Comparison of ENCODE assay signal across 24 cellular contexts in the genomic region with DNA sequence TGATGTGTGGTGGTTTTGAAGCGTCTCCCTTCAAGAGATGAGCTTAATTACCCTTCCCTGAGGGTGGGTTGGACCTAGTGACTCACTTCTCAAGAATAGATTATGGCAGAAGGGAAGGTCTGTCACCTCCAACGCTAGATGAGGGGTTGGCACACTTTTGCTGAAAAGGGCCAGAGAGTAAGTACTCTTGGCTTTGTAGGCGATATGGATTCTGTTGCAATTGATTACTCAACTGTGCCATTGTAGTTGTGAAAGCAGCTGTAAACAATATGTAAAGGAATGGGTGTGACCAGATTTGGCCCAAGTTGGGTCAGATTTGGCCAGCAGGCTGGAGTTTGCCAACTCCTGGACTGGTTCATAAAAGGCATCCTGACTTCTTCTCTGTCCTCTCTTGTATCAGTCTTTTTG. TPM values are rescaled to one million over a fixed set of nuclear protein-coding genes. Genes with fewer than 3 reads are reported as not detected.
DNase-seq lines count a peak whose midpoint lies in the region; ATAC-seq, FAIRE-seq and TF ChIP-seq lines count a peak whose summit lies in the region.
"Had no signal": no experiment of that assay in that cellular context is flagged by ENCODE, and none has a peak within 500 bp of the region (broad histone marks: within the 10 kb centered on the region; RNA-seq: fewer than 3 reads in every experiment).

No MANE protein-coding gene starts in this region.

- H3K27ac ChIP-seq in osteoblast (ENCODE audit: low read depth, low read length) = no peak overlapping the region
- H3K27ac ChIP-seq: epithelial cell of prostate, uterus had no signal

- TF ChIP-seq EP300 in Ishikawa (IDR thresholded peaks at IDR 0.05; ENCODE audit: borderline replicate concordance) = peak; percentile 70; the same call in 1 of the 2 replicates

- peaks cover 34% of the 10 kb centered on the region for H3K27me3 Mint-ChIP-seq in stimulated activated memory B cell treated with anti-CD40 and anti-IgM and Interleukin-4, amounts not matched to agents 10 μg/mL and 1 μg/mL and 100 μg/mL, for 72 hours

- TF ChIP-seq RAD21 in Ishikawa (IDR thresholded peaks at IDR 0.05; ENCODE audit: low read depth) = no peak

- no peak overlapping the region for H3K4me3 Mint-ChIP-seq in stimulated activated memory B cell treated with anti-CD40 and anti-IgM and Interleukin-4, amounts not matched to agents 10 μg/mL and 1 μg/mL and 100 μg/mL, for 72 hours
- H3K4me3 Mint-ChIP-seq: activated naive CD4-positive, alpha-beta T cell treated with anti-CD3 and anti-CD28 coated beads, Interleukin-2, amount 10 ng/mL, durations not matched to agents 7 days and 5 days had no signal

- peak; percentile 94 for FAIRE-seq in bronchial epithelial cell (lab: Jason Lieb, UNC)
- FAIRE-seq: astrocyte, colon, GM19239 had no signal

- H3K9me3 ChIP-seq in osteoblast (ENCODE audit: low read depth, low read length) = no peaks in the 10 kb centered on the region
- H3K9me3 ChIP-seq: uterus had no signal

- peak; percentile 65 for DNase-seq in AG09319 (ENCODE audit: extremely low read depth, low read depth)
- peak; percentile 64 for DNase-seq in bronchial epithelial cell (ENCODE audit: low read depth)
- DNase-seq in osteoblast (ENCODE audit: insufficient read length, low spot score, missing footprints) = peak; percentile 15
- no peak for DNase-seq in cerebellar cortex (ENCODE audit: low spot score)
- no peak for DNase-seq in NCI-H510A treated with DMSO at 0.1 percent for 48 hours (lab: John Stamatoyannopoulos, UW)
- DNase-seq in D341Med (ENCODE audit: low spot score) = no peak
- DNase-seq: activated CD4-positive, alpha-beta T cell treated with anti-CD3 and anti-CD28 coated beads, Interleukin-2, amount 50 U/mL, for 1 hour; activated naive CD4-positive, alpha-beta T cell treated with anti-CD3 and anti-CD28 coated beads, Interleukin-2, amount 10 ng/mL, durations not matched to agents 7 days and 5 days; activated T-cell treated with anti-CD3 and anti-CD28 coated beads, Interleukin-2, amount 50 U/mL, for 1 hour; Calu3; glutamatergic neuron; KG1; NCI-H1417 treated with DMSO at 0.1 percent for 48 hours; NCI-H2171; stimulated activated CD4-positive, alpha-beta T cell treated with anti-CD3 and anti-CD28 coated beads, Interleukin-1b, Interleukin-23, amount 100 ng/mL, for 48 hours; uterus had no signal

- H3K27ac Mint-ChIP-seq in stimulated activated memory B cell treated with anti-CD40 and anti-IgM and Interleukin-4, amounts not matched to agents 10 μg/mL and 1 μg/mL and 100 μg/mL, for 72 hours = no peak overlapping the region
- H3K27ac Mint-ChIP-seq: activated naive CD4-positive, alpha-beta T cell treated with anti-CD3 and anti-CD28 coated beads, Interleukin-2, amount 10 ng/mL, durations not matched to agents 7 days and 5 days had no signal

- H3K27me3 ChIP-seq in bronchial epithelial cell (ENCODE audit: control insufficient read depth, insufficient read depth, low read length) = no peaks in the 10 kb centered on the region
- peaks cover 24% of the 10 kb centered on the region for H3K27me3 ChIP-seq in osteoblast (ENCODE audit: insufficient read depth, low read length)
- H3K27me3 ChIP-seq: uterus had no signal

- no peak for TF ChIP-seq CTCF in AG09319 (IDR thresholded peaks at IDR 0.05; ENCODE audit: low read depth, low read length)
- no peak for TF ChIP-seq CTCF in bronchial epithelial cell (IDR thresholded peaks at IDR 0.05; ENCODE audit: insufficient read depth, low read length, severe bottlenecking)
- no peak for TF ChIP-seq CTCF in osteoblast (IDR thresholded peaks at IDR 0.05; ENCODE audit: extremely low read depth, low read depth, low read length)

- H3K36me3 ChIP-seq in bronchial epithelial cell (ENCODE audit: control insufficient read depth, insufficient read depth, low read length) (no peaks in the 10 kb centered on the region), osteoblast (ENCODE audit: insufficient read depth, low read length) (no peaks in the 10 kb centered on the region)
- H3K36me3 ChIP-seq: uterus had no signal

- H3K9me3 Mint-ChIP-seq in stimulated activated memory B cell treated with anti-CD40 and anti-IgM and Interleukin-4, amounts not matched to agents 10 μg/mL and 1 μg/mL and 100 μg/mL, for 72 hours = no peaks in the 10 kb centered on the region
- H3K9me3 Mint-ChIP-seq: activated naive CD4-positive, alpha-beta T cell treated with anti-CD3 and anti-CD28 coated beads, Interleukin-2, amount 10 ng/mL, durations not matched to agents 7 days and 5 days had no signal

- H3K4me3 ChIP-seq in bronchial epithelial cell (ENCODE audit: low read depth, low read length) (no peak overlapping the region), osteoblast (ENCODE audit: insufficient read depth, low read length) (no peak overlapping the region)
- H3K4me3 ChIP-seq: uterus had no signal

- H3K4me1 Mint-ChIP-seq in stimulated activated memory B cell treated with anti-CD40 and anti-IgM and Interleukin-4, amounts not matched to agents 10 μg/mL and 1 μg/mL and 100 μg/mL, for 72 hours = no peaks in the 10 kb centered on the region
- H3K4me1 Mint-ChIP-seq: activated naive CD4-positive, alpha-beta T cell treated with anti-CD3 and anti-CD28 coated beads, Interleukin-2, amount 10 ng/mL, durations not matched to agents 7 days and 5 days had no signal

- H3K4me2 ChIP-seq in osteoblast (ENCODE audit: insufficient read depth, low read length) = no peak overlapping the region

- no peaks in the 10 kb centered on the region for H3K36me3 Mint-ChIP-seq in stimulated activated memory B cell treated with anti-CD40 and anti-IgM and Interleukin-4, amounts not matched to agents 10 μg/mL and 1 μg/mL and 100 μg/mL, for 72 hours
- H3K36me3 Mint-ChIP-seq: activated naive CD4-positive, alpha-beta T cell treated with anti-CD3 and anti-CD28 coated beads, Interleukin-2, amount 10 ng/mL, durations not matched to agents 7 days and 5 days had no signal

- no peak for ATAC-seq in stimulated activated memory B cell treated with anti-CD40 and anti-IgM and Interleukin-4, amounts not matched to agents 10 μg/mL and 1 μg/mL and 100 μg/mL, for 72 hours
- ATAC-seq: sciatic nerve had no signal

- H3K79me2 ChIP-seq in osteoblast (ENCODE audit: insufficient read depth, low read length) = no peaks in the 10 kb centered on the region

- H3K4me1 ChIP-seq in osteoblast (ENCODE audit: insufficient read depth, low read length) = no peaks in the 10 kb centered on the region
- H3K4me1 ChIP-seq: uterus had no signal

- H4K20me1 ChIP-seq in osteoblast (ENCODE audit: insufficient read depth, low read length) = no peaks in the 10 kb centered on the region

- no peak overlapping the region for H2AFZ ChIP-seq in osteoblast (ENCODE audit: low read length)

TF ChIP-seq in Ishikawa, 13 proteins besides CTCF, POLR2A, EP300 and RAD21:
- peak; percentile 79 for TF ChIP-seq NFIC (IDR thresholded peaks at IDR 0.05)
- peak; percentile 96 for TF ChIP-seq CEBPB (IDR thresholded peaks at IDR 0.05)
- TF ChIP-seq, protein P1, sequence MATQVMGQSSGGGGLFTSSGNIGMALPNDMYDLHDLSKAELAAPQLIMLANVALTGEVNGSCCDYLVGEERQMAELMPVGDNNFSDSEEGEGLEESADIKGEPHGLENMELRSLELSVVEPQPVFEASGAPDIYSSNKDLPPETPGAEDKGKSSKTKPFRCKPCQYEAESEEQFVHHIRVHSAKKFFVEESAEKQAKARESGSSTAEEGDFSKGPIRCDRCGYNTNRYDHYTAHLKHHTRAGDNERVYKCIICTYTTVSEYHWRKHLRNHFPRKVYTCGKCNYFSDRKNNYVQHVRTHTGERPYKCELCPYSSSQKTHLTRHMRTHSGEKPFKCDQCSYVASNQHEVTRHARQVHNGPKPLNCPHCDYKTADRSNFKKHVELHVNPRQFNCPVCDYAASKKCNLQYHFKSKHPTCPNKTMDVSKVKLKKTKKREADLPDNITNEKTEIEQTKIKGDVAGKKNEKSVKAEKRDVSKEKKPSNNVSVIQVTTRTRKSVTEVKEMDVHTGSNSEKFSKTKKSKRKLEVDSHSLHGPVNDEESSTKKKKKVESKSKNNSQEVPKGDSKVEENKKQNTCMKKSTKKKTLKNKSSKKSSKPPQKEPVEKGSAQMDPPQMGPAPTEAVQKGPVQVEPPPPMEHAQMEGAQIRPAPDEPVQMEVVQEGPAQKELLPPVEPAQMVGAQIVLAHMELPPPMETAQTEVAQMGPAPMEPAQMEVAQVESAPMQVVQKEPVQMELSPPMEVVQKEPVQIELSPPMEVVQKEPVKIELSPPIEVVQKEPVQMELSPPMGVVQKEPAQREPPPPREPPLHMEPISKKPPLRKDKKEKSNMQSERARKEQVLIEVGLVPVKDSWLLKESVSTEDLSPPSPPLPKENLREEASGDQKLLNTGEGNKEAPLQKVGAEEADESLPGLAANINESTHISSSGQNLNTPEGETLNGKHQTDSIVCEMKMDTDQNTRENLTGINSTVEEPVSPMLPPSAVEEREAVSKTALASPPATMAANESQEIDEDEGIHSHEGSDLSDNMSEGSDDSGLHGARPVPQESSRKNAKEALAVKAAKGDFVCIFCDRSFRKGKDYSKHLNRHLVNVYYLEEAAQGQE (IDR thresholded peaks at IDR 0.05; ENCODE audit: low read depth) = no peak
- TF ChIP-seq EGR1 (IDR thresholded peaks at IDR 0.05) = no peak
- no peak for TF ChIP-seq TAF1 (IDR thresholded peaks at IDR 0.05; ENCODE audit: low read depth)
- TF ChIP-seq TCF12 (IDR thresholded peaks at IDR 0.05; ENCODE audit: low read depth) = peak; percentile 78

RNA-seq across cellular contexts. Expression of gene SMIM41, which starts 53.3 kb away (rescaled TPM):
- total RNA-seq in bronchial epithelial cell = 0.13 and 0.26 TPM in 2 replicates
- under 0.01 TPM in 1 of 2 replicates, not detected in the other for total RNA-seq in osteoblast
- total RNA-seq: Calu3, G401, uterus had no signal

RNA-seq across cellular contexts. Expression of gene KRT80, which starts 59.1 kb away (rescaled TPM):
- total RNA-seq in bronchial epithelial cell (14.7 and 66.4 TPM in 2 replicates), osteoblast (0.59 and 0.72 TPM in 2 replicates)

Comparison
In these comparisons a context has a peak if more than half of its experiments do, and no peak if none do; other contexts are left out.
1. DNase-seq: peak in AG09319 (single experiment), bronchial epithelial cell (single experiment) and osteoblast (single experiment); none in cerebellar cortex (single experiment), NCI-H510A treated with DMSO at 0.1 percent for 48 hours (single experiment) and D341Med (single experiment).